18 cellular contexts compared by ENCODE assay signal in the genomic region with DNA sequence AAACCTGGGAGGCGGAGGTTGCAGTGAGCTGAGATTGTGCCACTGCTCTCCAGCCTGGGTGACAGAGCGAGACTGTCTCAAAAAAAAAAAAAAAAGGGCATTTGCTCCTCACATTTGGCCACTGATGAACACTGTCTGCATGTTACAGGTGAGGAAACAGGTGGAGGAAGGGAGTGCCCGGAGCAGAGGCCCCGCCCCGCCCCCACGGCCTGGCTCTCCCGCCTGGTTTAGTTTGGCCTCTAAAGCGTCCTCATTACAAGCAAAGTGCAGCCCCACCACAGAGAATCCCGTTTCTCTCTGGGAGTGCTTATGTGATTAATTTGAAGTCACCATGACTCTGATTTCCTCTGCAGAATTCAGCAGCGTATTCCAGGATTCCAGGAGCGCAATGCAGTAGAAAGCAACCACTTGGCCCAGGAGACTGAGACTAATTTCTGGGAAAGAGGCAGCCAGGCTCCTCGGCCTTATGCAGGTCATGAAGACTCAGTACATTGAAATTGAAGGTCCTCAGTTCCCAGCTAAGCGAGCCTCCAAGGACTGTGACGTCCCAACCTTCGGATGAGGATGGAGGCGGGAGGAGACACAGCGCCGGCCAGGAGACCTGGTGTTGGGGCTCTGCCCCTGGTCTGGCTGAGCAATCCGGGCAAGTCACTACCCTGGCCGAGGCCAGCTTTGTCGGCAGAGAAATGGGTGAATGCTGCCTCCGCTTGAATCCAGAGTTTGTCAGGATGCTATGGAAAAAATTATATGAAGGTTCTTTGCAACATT. TPM values are rescaled to one million over a fixed set of nuclear protein-coding genes. Genes with fewer than 3 reads are reported as not detected.
A peak's percentile ranks its signal among the peaks of the same experiment; 100 is the strongest.
DNase-seq lines count a peak whose midpoint lies in the region; ATAC-seq, FAIRE-seq and TF ChIP-seq lines count a peak whose summit lies in the region.
"Had no signal": no experiment of that assay in that cellular context is flagged by ENCODE, and none has a peak within 500 bp of the region (broad histone marks: within the 10 kb centered on the region; RNA-seq: fewer than 3 reads in every experiment).

No MANE protein-coding gene starts in this region.

- no peak overlapping the region for H3K18ac ChIP-seq in H1 (ENCODE audit: extremely low read depth, low read length)

- H3K23me2 ChIP-seq in H1 (ENCODE audit: low read depth, low read length): no peaks in the 10 kb centered on the region

- H2BK5ac ChIP-seq in H1 (ENCODE audit: low read depth, low read length): no peak overlapping the region

- no peak overlapping the region for H3K27ac ChIP-seq in H1 (ENCODE audit: low read depth, low read length)
- H3K27ac ChIP-seq in smooth muscle cell (ENCODE audit: low read depth): no peak overlapping the region
- H3K27ac ChIP-seq: A549, SK-N-MC had no signal

- no peak overlapping the region for H2BK12ac ChIP-seq in H1 (ENCODE audit: low read depth, low read length)

- H2BK15ac ChIP-seq in H1 (ENCODE audit: low read length): no peak overlapping the region

- H3K4ac ChIP-seq in H1 (replicated peaks; ENCODE audit: insufficient read length, low read depth, low read length): no peak overlapping the region

- no peak overlapping the region for H3K9ac ChIP-seq in H1 (replicated peaks in 1 of 4; ENCODE audit: extremely low read depth in 1 of 4, low read depth in 3 of 4, low read length in 3 of 4)
- no peak overlapping the region for H3K9ac ChIP-seq in smooth muscle cell (ENCODE audit: low read depth)

- no peak overlapping the region for H2BK20ac ChIP-seq in H1 (ENCODE audit: low read length)

- H3K23ac ChIP-seq in H1 (ENCODE audit: insufficient read length): no peak overlapping the region

- 0 out of 7 replicates have a peak, but pooled peaks cover 0 to 2% (median 0%) of the 10 kb centered on the region in 4 experiments for H3K27me3 ChIP-seq in H1 (replicated peaks in 1 of 4; ENCODE audit: control insufficient read depth in 3 of 4, extremely low read depth in 1 of 4, insufficient read depth in 3 of 4, low read length in 3 of 4)
- H3K27me3 ChIP-seq in smooth muscle cell (ENCODE audit: low read depth): no peaks in the 10 kb centered on the region

- no peak overlapping the region for H2AK5ac ChIP-seq in H1 (ENCODE audit: low read depth, low read length)

- TF ChIP-seq RAD21 in H1 (IDR thresholded peaks at IDR 0.05 in 1 of 2, conservative IDR thresholded peaks at IDR 0.05 in 1 of 2; ENCODE audit: low read depth in 2 of 2, low read length in 2 of 2): no peak

- no peaks in the 10 kb centered on the region for H3K79me1 ChIP-seq in H1 (ENCODE audit: low read depth, low read length)

- intact Hi-C loops in sciatic nerve (cut with DNase I): no loop called here

- TF ChIP-seq EP300 in H1 (IDR thresholded peaks at IDR 0.05; ENCODE audit: borderline replicate concordance in 1 of 2, low read depth in 2 of 2, low read length in 2 of 2): no peak

- WGBS in H1 (ENCODE audit: extremely low coverage in 1 of 2, insufficient coverage in 1 of 2, insufficient read length in 1 of 2, insufficient replicate concordance in 2 of 2, low coverage in 1 of 2, low lambda C conversion rate in 2 of 2, missing lambda C conversion rate in 1 of 2), 2 experiments: 81% methylated on average over 22 of the region's 22 CpGs; no CpG with 5 or more reads in 1 of the 2 experiments
- 86% methylated on average over 22 of the region's 22 CpGs for WGBS in smooth muscle cell (ENCODE audit: low lambda C conversion rate)

- no peak for TF ChIP-seq POLR2A in H1 (IDR thresholded peaks at IDR 0.05; ENCODE audit: control extremely low read depth in 1 of 2, low read depth in 2 of 2, low read length in 2 of 2)

- H3K56ac ChIP-seq in H1 (replicated peaks; ENCODE audit: insufficient read length, low read depth, low read length): no peak overlapping the region

- 0 out of 2 replicates have a peak overlapping the region, but pooled peaks have one; percentile 74 for H2AFZ ChIP-seq in H1 (ENCODE audit: low read length)
- no peak overlapping the region for H2AFZ ChIP-seq in smooth muscle cell (ENCODE audit: low read depth)

- no peak overlapping the region for H3K14ac ChIP-seq in H1 (ENCODE audit: insufficient read length)

- H3K4me2 ChIP-seq in H1 (ENCODE audit: insufficient read depth in 1 of 2, low read depth in 2 of 2, low read length in 2 of 2) (no peak overlapping the region; a peak in 1 of 4 replicates), smooth muscle cell (no peak overlapping the region)
- H3K4me2 ChIP-seq: A549 had no signal

- H4K91ac ChIP-seq in H1 (replicated peaks; ENCODE audit: insufficient read length, low read length): no peak overlapping the region

- H3K79me2 ChIP-seq in H1 (ENCODE audit: control insufficient read depth in 1 of 2, insufficient read depth in 2 of 2, low read length in 2 of 2) (no peaks in the 10 kb centered on the region), smooth muscle cell (ENCODE audit: low read depth) (no peaks in the 10 kb centered on the region)

- CTCF ChIA-PET in H1 (lab: Charles Lee; ENCODE audit: partially characterized antibody): interaction anchor here (0.6 to 6.4 kb wide), 7 partner anchors 10 to 280 kb away, joined by 3 to 51 read pairs (median 3); no protein-coding TSS in a partner anchor

- H3K36me3 ChIP-seq in H1 (ENCODE audit: control insufficient read depth in 2 of 4, insufficient read depth in 4 of 4, low read length in 3 of 4) (no peaks in the 10 kb centered on the region), smooth muscle cell (ENCODE audit: low read depth) (no peaks in the 10 kb centered on the region)
- H3K36me3 ChIP-seq: HAP-1 had no signal

- no peak for FAIRE-seq in H1 (lab: Jason Lieb, UNC)
- FAIRE-seq: A549, HTR-8/SVneo had no signal

- H3K4me3 ChIP-seq in H1 (ENCODE audit: extremely low read depth in 1 of 4, insufficient read depth in 2 of 4, low read depth in 3 of 4, low read length in 4 of 4) (no peak overlapping the region), smooth muscle cell (no peak overlapping the region)
- H3K4me3 ChIP-seq: A549, HAP-1, SK-N-MC had no signal

- TF ChIP-seq CTCF in H1 (IDR thresholded peaks at IDR 0.05; ENCODE audit: control extremely low read depth in 1 of 3, insufficient read depth in 1 of 3, low read depth in 1 of 3, low read length in 3 of 3): no peak
- TF ChIP-seq CTCF in smooth muscle cell (IDR thresholded peaks at IDR 0.05; ENCODE audit: borderline replicate concordance, insufficient read depth, poor library complexity, severe bottlenecking): no peak

- no peak overlapping the region for H4K8ac ChIP-seq in H1 (ENCODE audit: extremely low read depth, insufficient read depth, low read length)

- H4K5ac ChIP-seq in H1 (ENCODE audit: insufficient read length, low read depth, low read length): no peak overlapping the region

- H3K4me1 ChIP-seq in H1 (replicated peaks in 1 of 4; ENCODE audit: control insufficient read depth in 3 of 4, insufficient read depth in 4 of 4, low read length in 3 of 4) (peaks cover 0 to 12% (median 1%) of the 10 kb centered on the region in 4 experiments; a peak in 3 of 7 replicates), smooth muscle cell (ENCODE audit: low read depth) (peaks cover 10% of the 10 kb centered on the region)

- POLR2A ChIA-PET in H1 (lab: Charles Lee; ENCODE audit: partially characterized antibody): interaction anchor here (0.9 to 1.8 kb wide), 3 partner anchors 13 to 69 kb away, joined by 3 to 7 read pairs (median 4); a partner anchor contains a TSS

- DNase-seq in ELF-1 (ENCODE audit: low read depth, low spot score) (peak; percentile 25), NCI-H69 (lab: John Stamatoyannopoulos, UW) (peak; percentile 9), H1 (ENCODE audit: low read depth in 1 of 2, low spot score in 2 of 2) (no peak), sciatic nerve (ENCODE audit: low spot score) (peak; percentile 51), smooth muscle cell (lab: John Stamatoyannopoulos, UW; ENCODE audit: unreplicated experiment) (no peak), DMS53 (lab: John Stamatoyannopoulos, UW) (no peak)
- no peak for DNase-seq in NK-92 treated with Interleukin-12 subunit alpha and Interleukin-12 subunit beta, amount 100 ng/mL, for 24 hours (lab: John Stamatoyannopoulos, UW)
- DNase-seq: CD4-positive, alpha-beta memory T cell; DMS153; Karpas-422; NCI-H1417 treated with DMSO at 0.1 percent for 48 hours; NCI-H2081; NCI-H446 treated with DMSO at 0.1 percent for 48 hours; SHP77 had no signal

- H3K9me3 ChIP-seq in H1 (ENCODE audit: insufficient read depth in 2 of 2, low read depth in 1 of 2, low read length in 1 of 2) (no peaks in the 10 kb centered on the region), smooth muscle cell (replicated peaks; ENCODE audit: low read depth) (no peaks in the 10 kb centered on the region)
- H3K9me3 ChIP-seq: A549, HAP-1 had no signal

- peaks cover under 1% of the 10 kb centered on the region for H3F3A ChIP-seq in smooth muscle cell (ENCODE audit: low read depth)

- no peaks in the 10 kb centered on the region for H4K20me1 ChIP-seq in H1 (replicated peaks in 1 of 2; ENCODE audit: control insufficient read depth in 1 of 2, insufficient read depth in 2 of 2, low read length in 2 of 2)
- no peaks in the 10 kb centered on the region for H4K20me1 ChIP-seq in smooth muscle cell (ENCODE audit: low read depth)

- no peak overlapping the region for H2BK120ac ChIP-seq in H1 (replicated peaks; ENCODE audit: low read depth, low read length)

- ATAC-seq in sciatic nerve: no peak

TF ChIP-seq in H1, 55 proteins besides CTCF, POLR2A, EP300 and RAD21:
- TF ChIP-seq, protein P1, sequence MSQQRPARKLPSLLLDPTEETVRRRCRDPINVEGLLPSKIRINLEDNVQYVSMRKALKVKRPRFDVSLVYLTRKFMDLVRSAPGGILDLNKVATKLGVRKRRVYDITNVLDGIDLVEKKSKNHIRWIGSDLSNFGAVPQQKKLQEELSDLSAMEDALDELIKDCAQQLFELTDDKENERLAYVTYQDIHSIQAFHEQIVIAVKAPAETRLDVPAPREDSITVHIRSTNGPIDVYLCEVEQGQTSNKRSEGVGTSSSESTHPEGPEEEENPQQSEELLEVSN (IDR thresholded peaks at IDR 0.05): peak; percentile 33; the same call in 1 of the 2 replicates
- TF ChIP-seq SIN3A (conservative IDR thresholded peaks at IDR 0.05 in 1 of 2, IDR thresholded peaks at IDR 0.05 in 1 of 2; ENCODE audit: low read depth in 1 of 2, low read length in 2 of 2) (no peak), GABPA (IDR thresholded peaks at IDR 0.05; ENCODE audit: borderline replicate concordance, insufficient read depth, low read length) (no peak)
TF ChIP-seq in H1: peak in this region for 1.

RNA-seq across cellular contexts. Expression of a gene that starts 44.7 kb away (rescaled TPM):
- 120 and 128 TPM in 2 replicates for total RNA-seq in H1 (2021; fragmentation: NEBNext Ultra II Directional; extraction: Animal tissue kit (Norgen Biotek cat#: 25700))
- polyA plus RNA-seq in H1 (2011; rRNA removed) (15.7 and 22.9 TPM in 2 replicates), smooth muscle cell (68.3 and 81.2 TPM in 2 replicates)
- 46.4 TPM for polyA plus RNA-seq in H1 (2011; cell fraction: cytosol; rRNA removed)
- polyA plus RNA-seq in H1 (2011; cell fraction: nucleus; rRNA removed): 85.1 TPM
- polyA plus RNA-seq in H1 (2012, experiment 1 of 2): 97.6 to 142 TPM (median 112 TPM) in 4 replicates
- polyA plus RNA-seq in H1 (2012, experiment 2 of 2): 18.0 TPM
- 105 TPM for polyA plus RNA-seq in H1 (2013, experiment 1 of 2)
- 105 TPM for polyA plus RNA-seq in H1 (2013, experiment 2 of 2)
- polyA minus RNA-seq in H1 (2011; rRNA and poly(A)+ RNA removed): 23.0 and 32.3 TPM in 2 replicates
- 26.4 TPM for polyA minus RNA-seq in H1 (2011; cell fraction: cytosol; rRNA and poly(A)+ RNA removed)
- polyA minus RNA-seq in H1 (2011; cell fraction: nucleus; rRNA and poly(A)+ RNA removed): 41.5 TPM
- total RNA-seq in sciatic nerve (95.0 TPM), smooth muscle cell (20.0 and 37.0 TPM in 2 replicates)

Comparison
In these comparisons a context has a peak if more than half of its experiments do, and no peak if none do; other contexts are left out.
1. DNase-seq: peak in ELF-1 (single experiment), NCI-H69 (single experiment) and sciatic nerve (single experiment); none in H1 (0 of 2), smooth muscle cell (single experiment), DMS53 (single experiment) and NK-92 treated with Interleukin-12 subunit alpha and Interleukin-12 subunit beta, amount 100 ng/mL, for 24 hours (single experiment).